In genomic region chr20:4117867-4118266, GRCh38 we compare ENCODE assay signal across 19 cellular contexts. TPM values are rescaled to one million over a fixed set of nuclear protein-coding genes. Genes with fewer than 3 reads are reported as not detected.
A peak's percentile ranks its signal among the peaks of the same experiment; 100 is the strongest.
DNase-seq lines count a peak whose midpoint lies in the region; ATAC-seq, FAIRE-seq and TF ChIP-seq lines count a peak whose summit lies in the region.
"Had no signal": no experiment of that assay in that cellular context is flagged by ENCODE, and none has a peak within 500 bp of the region (broad histone marks: within the 10 kb centered on the region; RNA-seq: fewer than 3 reads in every experiment).

No MANE protein-coding gene starts in this region.

- no peak for TF ChIP-seq EP300 in A549 (IDR thresholded peaks at IDR 0.05)

- H3K9me3 ChIP-seq in A549 (0 out of 3 replicates have a peak, but pooled peaks cover 2% of the 10 kb centered on the region), neutrophil (peaks cover 3% of the 10 kb centered on the region)
- H3K9me3 ChIP-seq: Caco-2 had no signal

- POLR2A ChIA-PET in A549 (lab: Yijun Ruan, JAX), result no interaction called here

- H3K9me2 ChIP-seq in GM23338 (ENCODE audit: insufficient read depth), result peaks cover 12% of the 10 kb centered on the region; the same call in 1 of the 2 replicates

- H3K4me1 ChIP-seq in A549 (peaks cover 72% of the 10 kb centered on the region), GM23338 (ENCODE audit: insufficient read depth) (no peaks in the 10 kb centered on the region; the same call in 1 of the 2 replicates), neutrophil (ENCODE audit: control insufficient read depth in 1 of 2, insufficient read depth in 1 of 2, low read depth in 1 of 2, low read length in 1 of 2) (peaks cover 0 to 10% of the 10 kb centered on the region in 2 experiments)
- H3K4me1 ChIP-seq: Caco-2 had no signal

- FAIRE-seq in A549 (lab: Jason Lieb, UNC), result no peak
- FAIRE-seq: D721Med, G401.6, GM12891, GM18507, HTR-8/SVneo had no signal

- no peak for DNase-seq in A549 (ENCODE audit: low read depth in 1 of 2, low spot score in 1 of 2)
- no peak for DNase-seq in GM23338 (ENCODE audit: low spot score)
- no peak for DNase-seq in NCI-H2029 treated with DMSO at 0.1 percent for 48 hours (lab: John Stamatoyannopoulos, UW)
- no peak for DNase-seq in sciatic nerve (ENCODE audit: low spot score)
- DNase-seq in SW 1271 (lab: John Stamatoyannopoulos, UW), result no peak
- DNase-seq: 8988T; C1 segment of cervical spinal cord; Caco-2; CD4-positive, alpha-beta T cell; GOT3; H7 had no signal

- H4K20me1 ChIP-seq in GM23338 (replicated peaks; ENCODE audit: insufficient read depth), result no peaks in the 10 kb centered on the region

- H3K4me2 ChIP-seq in A549 (no peak overlapping the region), GM23338 (no peak overlapping the region)

- no peaks in the 10 kb centered on the region for H3K36me3 Mint-ChIP-seq in GM23338 (ENCODE audit: low read depth)
- no peaks in the 10 kb centered on the region for H3K36me3 Mint-ChIP-seq in dendritic cell treated with granulocyte-macrophage colony-stimulating factor and Interleukin-4, amounts not matched to agents 40 ng/mL and 50 ng/mL, for 4 days (ENCODE audit: low read depth)

- H3K27ac Mint-ChIP-seq in GM23338, result no peak overlapping the region
- peak overlapping the region; percentile 60 for H3K27ac Mint-ChIP-seq in dendritic cell treated with granulocyte-macrophage colony-stimulating factor and Interleukin-4, amounts not matched to agents 40 ng/mL and 50 ng/mL, for 4 days
- H3K27ac Mint-ChIP-seq: B cell; CD4-positive, alpha-beta T cell had no signal

- no peaks in the 10 kb centered on the region for H3K79me2 ChIP-seq in GM23338 (replicated peaks; ENCODE audit: insufficient read depth)

- no peak overlapping the region for H3K4me3 Mint-ChIP-seq in GM23338
- H3K4me3 Mint-ChIP-seq in dendritic cell treated with granulocyte-macrophage colony-stimulating factor and Interleukin-4, amounts not matched to agents 40 ng/mL and 50 ng/mL, for 4 days, result no peak overlapping the region
- H3K4me3 Mint-ChIP-seq: B cell; CD4-positive, alpha-beta T cell had no signal

- no peaks in the 10 kb centered on the region for H3F3A ChIP-seq in GM23338 (replicated peaks; ENCODE audit: low read depth)

- H3K27me3 Mint-ChIP-seq in GM23338 (ENCODE audit: insufficient read depth, low read depth, poor library complexity), result no peaks in the 10 kb centered on the region
- peaks cover 16% of the 10 kb centered on the region for H3K27me3 Mint-ChIP-seq in dendritic cell treated with granulocyte-macrophage colony-stimulating factor and Interleukin-4, amounts not matched to agents 40 ng/mL and 50 ng/mL, for 4 days

- no peak for TF ChIP-seq RAD21 in A549 (conservative IDR thresholded peaks at IDR 0.05 in 1 of 2, IDR thresholded peaks at IDR 0.05 in 1 of 2)

- no peak for TF ChIP-seq POLR2A in A549 (IDR thresholded peaks at IDR 0.05; ENCODE audit: low read length)

- H3K36me3 ChIP-seq in GM23338 (ENCODE audit: insufficient read depth), result no peaks in the 10 kb centered on the region
- H3K36me3 ChIP-seq in neutrophil, result no peaks in the 10 kb centered on the region

- CTCF ChIA-PET in A549 (lab: Yijun Ruan, JAX), result interaction anchor here (0.6 to 1.6 kb wide), 2 partner anchors 13 to 35 kb away, joined by 3 to 4 read pairs; no protein-coding TSS in a partner anchor

- no peaks in the 10 kb centered on the region for H3K9me3 Mint-ChIP-seq in GM23338
- peaks cover 14% of the 10 kb centered on the region for H3K9me3 Mint-ChIP-seq in dendritic cell treated with granulocyte-macrophage colony-stimulating factor and Interleukin-4, amounts not matched to agents 40 ng/mL and 50 ng/mL, for 4 days
- H3K9me3 Mint-ChIP-seq: CD4-positive, alpha-beta T cell had no signal

- no peaks in the 10 kb centered on the region for H3K27me3 ChIP-seq in GM23338 (ENCODE audit: insufficient read depth)
- peaks cover 25% of the 10 kb centered on the region for H3K27me3 ChIP-seq in neutrophil

- H2AFZ ChIP-seq in GM23338, result peak overlapping the region; percentile 63; the same call in 1 of the 2 replicates

- H3K27ac ChIP-seq in A549 (peak overlapping the region; percentile 68 to 87), GM23338 (ENCODE audit: low read depth) (no peak overlapping the region), neutrophil (peak overlapping the region; percentile 73)

- H3K4me3 ChIP-seq in A549 (no peak overlapping the region), GM23338 (no peak overlapping the region), neutrophil (ENCODE audit: low read depth in 1 of 2, low read length in 1 of 2) (no peak overlapping the region)

- intact Hi-C loops in dendritic cell treated with granulocyte-macrophage colony-stimulating factor and Interleukin-4, amounts not matched to agents 40 ng/mL and 50 ng/mL, for 4 days (cut with micrococcal nuclease), result no loop called here
- intact Hi-C loops in sciatic nerve (cut with DNase I), result no loop called here

- WGBS in A549 (ENCODE audit: missing lambda C conversion rate), result 93% methylated on average over 5 of the region's 5 CpGs

- TF ChIP-seq CTCF in A549 (IDR thresholded peaks at IDR 0.05) (no peak), GM23338 (conservative IDR thresholded peaks at IDR 0.05; ENCODE audit: low read depth in 2 of 2) (no peak), neutrophil (IDR thresholded peaks at IDR 0.05) (no peak)

- H3K4me1 Mint-ChIP-seq in GM23338, result peaks cover 9% of the 10 kb centered on the region
- H3K4me1 Mint-ChIP-seq in dendritic cell treated with granulocyte-macrophage colony-stimulating factor and Interleukin-4, amounts not matched to agents 40 ng/mL and 50 ng/mL, for 4 days (ENCODE audit: low read depth), result peaks cover 43% of the 10 kb centered on the region

- ATAC-seq in A549, result no peak
- ATAC-seq in GM23338, result no peak
- no peak for ATAC-seq in sciatic nerve

TF ChIP-seq in A549, 52 proteins besides CTCF, POLR2A, EP300 and RAD21 (continues in another document):
- no peak for TF ChIP-seq RCOR1 (IDR thresholded peaks at IDR 0.05; ENCODE audit: low read depth, low read length)
- no peak for TF ChIP-seq CEBPB (IDR thresholded peaks at IDR 0.05)
- no peak for TF ChIP-seq PBX3 (IDR thresholded peaks at IDR 0.05)
- no peak for TF ChIP-seq BCL3 (IDR thresholded peaks at IDR 0.05)
- no peak for TF ChIP-seq NR3C1 (IDR thresholded peaks at IDR 0.05)
- TF ChIP-seq MAX (IDR thresholded peaks at IDR 0.05), result no peak

TF ChIP-seq in GM23338, 12 proteins besides CTCF, POLR2A, EP300 and RAD21 (continues in another document):
- TF ChIP-seq JUNB (IDR thresholded peaks at IDR 0.05; ENCODE audit: unreplicated experiment) (no peak), ZNF114 (CRISPR knock-in tag; IDR thresholded peaks at IDR 0.05) (no peak), EZH2 (IDR thresholded peaks at IDR 0.05; ENCODE audit: low read depth, unreplicated experiment) (no peak), POLR2AphosphoS5 (IDR thresholded peaks at IDR 0.05; ENCODE audit: low read depth) (no peak), NANOG (IDR thresholded peaks at IDR 0.05; ENCODE audit: borderline replicate concordance) (no peak), EZH2phosphoT487 (IDR thresholded peaks at IDR 0.05; ENCODE audit: unreplicated experiment) (no peak), CREB1 (CRISPR knock-in tag; IDR thresholded peaks at IDR 0.05; ENCODE audit: low read depth) (no peak), STAT1 (IDR thresholded peaks at IDR 0.05; ENCODE audit: unreplicated experiment) (no peak), ZNF331 (CRISPR knock-in tag; IDR thresholded peaks at IDR 0.05; ENCODE audit: low read depth) (no peak)
- TF ChIP-seq, protein P1, sequence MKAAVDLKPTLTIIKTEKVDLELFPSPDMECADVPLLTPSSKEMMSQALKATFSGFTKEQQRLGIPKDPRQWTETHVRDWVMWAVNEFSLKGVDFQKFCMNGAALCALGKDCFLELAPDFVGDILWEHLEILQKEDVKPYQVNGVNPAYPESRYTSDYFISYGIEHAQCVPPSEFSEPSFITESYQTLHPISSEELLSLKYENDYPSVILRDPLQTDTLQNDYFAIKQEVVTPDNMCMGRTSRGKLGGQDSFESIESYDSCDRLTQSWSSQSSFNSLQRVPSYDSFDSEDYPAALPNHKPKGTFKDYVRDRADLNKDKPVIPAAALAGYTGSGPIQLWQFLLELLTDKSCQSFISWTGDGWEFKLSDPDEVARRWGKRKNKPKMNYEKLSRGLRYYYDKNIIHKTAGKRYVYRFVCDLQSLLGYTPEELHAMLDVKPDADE (IDR thresholded peaks at IDR 0.05), result no peak
- TF ChIP-seq, protein P2, sequence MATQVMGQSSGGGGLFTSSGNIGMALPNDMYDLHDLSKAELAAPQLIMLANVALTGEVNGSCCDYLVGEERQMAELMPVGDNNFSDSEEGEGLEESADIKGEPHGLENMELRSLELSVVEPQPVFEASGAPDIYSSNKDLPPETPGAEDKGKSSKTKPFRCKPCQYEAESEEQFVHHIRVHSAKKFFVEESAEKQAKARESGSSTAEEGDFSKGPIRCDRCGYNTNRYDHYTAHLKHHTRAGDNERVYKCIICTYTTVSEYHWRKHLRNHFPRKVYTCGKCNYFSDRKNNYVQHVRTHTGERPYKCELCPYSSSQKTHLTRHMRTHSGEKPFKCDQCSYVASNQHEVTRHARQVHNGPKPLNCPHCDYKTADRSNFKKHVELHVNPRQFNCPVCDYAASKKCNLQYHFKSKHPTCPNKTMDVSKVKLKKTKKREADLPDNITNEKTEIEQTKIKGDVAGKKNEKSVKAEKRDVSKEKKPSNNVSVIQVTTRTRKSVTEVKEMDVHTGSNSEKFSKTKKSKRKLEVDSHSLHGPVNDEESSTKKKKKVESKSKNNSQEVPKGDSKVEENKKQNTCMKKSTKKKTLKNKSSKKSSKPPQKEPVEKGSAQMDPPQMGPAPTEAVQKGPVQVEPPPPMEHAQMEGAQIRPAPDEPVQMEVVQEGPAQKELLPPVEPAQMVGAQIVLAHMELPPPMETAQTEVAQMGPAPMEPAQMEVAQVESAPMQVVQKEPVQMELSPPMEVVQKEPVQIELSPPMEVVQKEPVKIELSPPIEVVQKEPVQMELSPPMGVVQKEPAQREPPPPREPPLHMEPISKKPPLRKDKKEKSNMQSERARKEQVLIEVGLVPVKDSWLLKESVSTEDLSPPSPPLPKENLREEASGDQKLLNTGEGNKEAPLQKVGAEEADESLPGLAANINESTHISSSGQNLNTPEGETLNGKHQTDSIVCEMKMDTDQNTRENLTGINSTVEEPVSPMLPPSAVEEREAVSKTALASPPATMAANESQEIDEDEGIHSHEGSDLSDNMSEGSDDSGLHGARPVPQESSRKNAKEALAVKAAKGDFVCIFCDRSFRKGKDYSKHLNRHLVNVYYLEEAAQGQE (IDR thresholded peaks at IDR 0.05; ENCODE audit: unreplicated experiment), result no peak

RNA-seq across cellular contexts. Expression of gene SMOX, which starts 30.8 kb away (rescaled TPM):
- polyA plus RNA-seq in A549 (2011; rRNA removed) (67.4 and 111 TPM in 2 replicates), A549 (2017; fragmentation: RNase III; extraction: RNeasy Plus Mini Kit Qiagen cat#74134 plus additional on column Dnase treatment) (118 to 139 TPM (median 131 TPM) in 3 replicates), GM23338 (2016; fragmentation: Nextera tagmentation; extraction: Ambion mirVana) (7.0 and 7.9 TPM in 2 replicates)
- polyA plus RNA-seq in A549 (2012; cell fraction: cytosol; rRNA removed), result 143 and 175 TPM in 2 replicates
- 251 and 331 TPM in 2 replicates for polyA plus RNA-seq in A549 (2012; cell fraction: nucleus; rRNA removed)
- 35.4 and 69.5 TPM in 2 replicates for polyA minus RNA-seq in A549 (2011; rRNA and poly(A)+ RNA removed)
- total RNA-seq in GM23338 (2014; rRNA removed; shearing (Covaris generic)), result 4.8 and 7.9 TPM in 2 replicates
- total RNA-seq in sciatic nerve, result 29.4 TPM
- total RNA-seq: B cell had no signal
